In the genomic region with DNA sequence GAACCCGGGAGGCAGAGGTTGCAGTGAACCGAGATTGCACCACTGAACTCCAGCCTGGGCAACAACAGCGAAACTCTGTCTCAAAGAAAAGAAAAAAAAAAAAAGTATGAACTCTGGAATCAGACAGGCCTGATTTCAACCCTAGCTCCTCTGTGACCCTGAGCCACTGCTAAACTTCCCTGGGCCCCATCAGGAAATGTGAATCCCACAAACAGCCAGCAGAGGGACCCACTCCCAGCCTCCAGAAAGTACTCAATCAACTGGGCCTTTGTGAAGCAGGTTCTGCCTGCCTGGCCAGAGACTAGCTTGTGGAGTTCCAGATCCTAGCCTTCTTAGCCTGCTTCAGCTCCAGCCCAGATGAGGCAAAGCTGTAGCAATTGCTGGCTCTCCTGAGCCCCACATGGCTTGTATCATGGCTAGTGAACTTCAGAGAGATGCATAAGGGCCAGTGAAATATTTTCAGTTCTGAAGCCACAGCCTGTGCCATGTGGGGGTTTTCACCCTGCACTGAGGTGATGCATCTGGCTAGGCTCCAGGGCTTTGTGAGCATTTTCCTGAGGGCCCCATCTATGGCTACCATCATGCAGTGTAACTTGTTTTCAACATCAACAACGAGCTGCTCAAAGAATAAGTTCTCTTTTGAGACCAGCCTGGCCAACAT, we compare ENCODE assay signal across 1 cellular context.
A peak's percentile ranks its signal among the peaks of the same experiment; 100 is the strongest.
TF ChIP-seq lines count a peak whose summit lies in the region.

No MANE protein-coding gene starts in this region.

TF ChIP-seq in K562, 482 proteins besides CTCF, POLR2A, EP300 and RAD21:
- TF ChIP-seq, protein P1, sequence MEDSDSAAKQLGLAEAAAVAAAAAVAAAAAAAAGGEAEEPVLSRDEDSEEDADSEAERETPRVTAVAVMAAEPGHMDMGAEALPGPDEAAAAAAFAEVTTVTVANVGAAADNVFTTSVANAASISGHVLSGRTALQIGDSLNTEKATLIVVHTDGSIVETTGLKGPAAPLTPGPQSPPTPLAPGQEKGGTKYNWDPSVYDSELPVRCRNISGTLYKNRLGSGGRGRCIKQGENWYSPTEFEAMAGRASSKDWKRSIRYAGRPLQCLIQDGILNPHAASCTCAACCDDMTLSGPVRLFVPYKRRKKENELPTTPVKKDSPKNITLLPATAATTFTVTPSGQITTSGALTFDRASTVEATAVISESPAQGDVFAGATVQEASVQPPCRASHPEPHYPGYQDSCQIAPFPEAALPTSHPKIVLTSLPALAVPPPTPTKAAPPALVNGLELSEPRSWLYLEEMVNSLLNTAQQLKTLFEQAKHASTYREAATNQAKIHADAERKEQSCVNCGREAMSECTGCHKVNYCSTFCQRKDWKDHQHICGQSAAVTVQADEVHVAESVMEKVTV (CRISPR knock-in tag; IDR thresholded peaks at IDR 0.05) = 0 out of 2 replicates have a peak, but pooled peaks have one; percentile 37
- TF ChIP-seq ZFP36 (IDR thresholded peaks at IDR 0.05; ENCODE audit: low read depth, low read length, partially characterized antibody) (peak; percentile 47), ZNF696 (CRISPR knock-in tag; conservative IDR thresholded peaks at IDR 0.05) (no peak), FOSL1 (tag; conservative IDR thresholded peaks at IDR 0.05) (no peak), NRF1 (conservative IDR thresholded peaks at IDR 0.05 in 1 of 2, IDR thresholded peaks at IDR 0.05 in 1 of 2) (no peak), LCOR (CRISPR knock-in tag; IDR thresholded peaks at IDR 0.05) (no peak), ZNF561 (CRISPR knock-in tag; conservative IDR thresholded peaks at IDR 0.05) (no peak), MEIS2 (IDR thresholded peaks at IDR 0.05; ENCODE audit: partially characterized antibody) (peak; percentile 29), SMC3 (conservative IDR thresholded peaks at IDR 0.05; ENCODE audit: insufficient read depth, low read depth, low read length) (peak; percentile 66), ARNT (IDR thresholded peaks at IDR 0.05) (no peak), NCOA6 (IDR thresholded peaks at IDR 0.05) (no peak), DMBX1 (CRISPR knock-in tag; IDR thresholded peaks at IDR 0.05; ENCODE audit: borderline replicate concordance) (no peak), KLF13 (tag; IDR thresholded peaks at IDR 0.05; ENCODE audit: borderline replicate concordance, low read depth) (no peak), ILF3 (IDR thresholded peaks at IDR 0.05; ENCODE audit: borderline replicate concordance) (no peak)
- TF ChIP-seq, protein P2, sequence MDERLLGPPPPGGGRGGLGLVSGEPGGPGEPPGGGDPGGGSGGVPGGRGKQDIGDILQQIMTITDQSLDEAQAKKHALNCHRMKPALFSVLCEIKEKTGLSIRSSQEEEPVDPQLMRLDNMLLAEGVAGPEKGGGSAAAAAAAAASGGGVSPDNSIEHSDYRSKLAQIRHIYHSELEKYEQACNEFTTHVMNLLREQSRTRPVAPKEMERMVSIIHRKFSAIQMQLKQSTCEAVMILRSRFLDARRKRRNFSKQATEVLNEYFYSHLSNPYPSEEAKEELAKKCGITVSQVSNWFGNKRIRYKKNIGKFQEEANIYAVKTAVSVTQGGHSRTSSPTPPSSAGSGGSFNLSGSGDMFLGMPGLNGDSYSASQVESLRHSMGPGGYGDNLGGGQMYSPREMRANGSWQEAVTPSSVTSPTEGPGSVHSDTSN (CRISPR knock-in tag; IDR thresholded peaks at IDR 0.05; ENCODE audit: low read depth) = no peak
- TF ChIP-seq, protein P2 (tag; conservative IDR thresholded peaks at IDR 0.05; ENCODE audit: low read depth) = peak; percentile 63
- TF ChIP-seq, protein P3, sequence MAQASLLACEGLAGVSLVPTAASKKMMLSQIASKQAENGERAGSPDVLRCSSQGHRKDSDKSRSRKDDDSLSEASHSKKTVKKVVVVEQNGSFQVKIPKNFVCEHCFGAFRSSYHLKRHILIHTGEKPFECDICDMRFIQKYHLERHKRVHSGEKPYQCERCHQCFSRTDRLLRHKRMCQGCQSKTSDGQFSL (CRISPR knock-in tag; IDR thresholded peaks at IDR 0.05) = no peak
- TF ChIP-seq, protein P3 (tag; IDR thresholded peaks at IDR 0.05) = no peak
- TF ChIP-seq, protein P4, sequence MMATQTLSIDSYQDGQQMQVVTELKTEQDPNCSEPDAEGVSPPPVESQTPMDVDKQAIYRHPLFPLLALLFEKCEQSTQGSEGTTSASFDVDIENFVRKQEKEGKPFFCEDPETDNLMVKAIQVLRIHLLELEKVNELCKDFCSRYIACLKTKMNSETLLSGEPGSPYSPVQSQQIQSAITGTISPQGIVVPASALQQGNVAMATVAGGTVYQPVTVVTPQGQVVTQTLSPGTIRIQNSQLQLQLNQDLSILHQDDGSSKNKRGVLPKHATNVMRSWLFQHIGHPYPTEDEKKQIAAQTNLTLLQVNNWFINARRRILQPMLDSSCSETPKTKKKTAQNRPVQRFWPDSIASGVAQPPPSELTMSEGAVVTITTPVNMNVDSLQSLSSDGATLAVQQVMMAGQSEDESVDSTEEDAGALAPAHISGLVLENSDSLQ (IDR thresholded peaks at IDR 0.05) = 0 out of 2 replicates have a peak, but pooled peaks have one; percentile 14
- TF ChIP-seq, protein P5, sequence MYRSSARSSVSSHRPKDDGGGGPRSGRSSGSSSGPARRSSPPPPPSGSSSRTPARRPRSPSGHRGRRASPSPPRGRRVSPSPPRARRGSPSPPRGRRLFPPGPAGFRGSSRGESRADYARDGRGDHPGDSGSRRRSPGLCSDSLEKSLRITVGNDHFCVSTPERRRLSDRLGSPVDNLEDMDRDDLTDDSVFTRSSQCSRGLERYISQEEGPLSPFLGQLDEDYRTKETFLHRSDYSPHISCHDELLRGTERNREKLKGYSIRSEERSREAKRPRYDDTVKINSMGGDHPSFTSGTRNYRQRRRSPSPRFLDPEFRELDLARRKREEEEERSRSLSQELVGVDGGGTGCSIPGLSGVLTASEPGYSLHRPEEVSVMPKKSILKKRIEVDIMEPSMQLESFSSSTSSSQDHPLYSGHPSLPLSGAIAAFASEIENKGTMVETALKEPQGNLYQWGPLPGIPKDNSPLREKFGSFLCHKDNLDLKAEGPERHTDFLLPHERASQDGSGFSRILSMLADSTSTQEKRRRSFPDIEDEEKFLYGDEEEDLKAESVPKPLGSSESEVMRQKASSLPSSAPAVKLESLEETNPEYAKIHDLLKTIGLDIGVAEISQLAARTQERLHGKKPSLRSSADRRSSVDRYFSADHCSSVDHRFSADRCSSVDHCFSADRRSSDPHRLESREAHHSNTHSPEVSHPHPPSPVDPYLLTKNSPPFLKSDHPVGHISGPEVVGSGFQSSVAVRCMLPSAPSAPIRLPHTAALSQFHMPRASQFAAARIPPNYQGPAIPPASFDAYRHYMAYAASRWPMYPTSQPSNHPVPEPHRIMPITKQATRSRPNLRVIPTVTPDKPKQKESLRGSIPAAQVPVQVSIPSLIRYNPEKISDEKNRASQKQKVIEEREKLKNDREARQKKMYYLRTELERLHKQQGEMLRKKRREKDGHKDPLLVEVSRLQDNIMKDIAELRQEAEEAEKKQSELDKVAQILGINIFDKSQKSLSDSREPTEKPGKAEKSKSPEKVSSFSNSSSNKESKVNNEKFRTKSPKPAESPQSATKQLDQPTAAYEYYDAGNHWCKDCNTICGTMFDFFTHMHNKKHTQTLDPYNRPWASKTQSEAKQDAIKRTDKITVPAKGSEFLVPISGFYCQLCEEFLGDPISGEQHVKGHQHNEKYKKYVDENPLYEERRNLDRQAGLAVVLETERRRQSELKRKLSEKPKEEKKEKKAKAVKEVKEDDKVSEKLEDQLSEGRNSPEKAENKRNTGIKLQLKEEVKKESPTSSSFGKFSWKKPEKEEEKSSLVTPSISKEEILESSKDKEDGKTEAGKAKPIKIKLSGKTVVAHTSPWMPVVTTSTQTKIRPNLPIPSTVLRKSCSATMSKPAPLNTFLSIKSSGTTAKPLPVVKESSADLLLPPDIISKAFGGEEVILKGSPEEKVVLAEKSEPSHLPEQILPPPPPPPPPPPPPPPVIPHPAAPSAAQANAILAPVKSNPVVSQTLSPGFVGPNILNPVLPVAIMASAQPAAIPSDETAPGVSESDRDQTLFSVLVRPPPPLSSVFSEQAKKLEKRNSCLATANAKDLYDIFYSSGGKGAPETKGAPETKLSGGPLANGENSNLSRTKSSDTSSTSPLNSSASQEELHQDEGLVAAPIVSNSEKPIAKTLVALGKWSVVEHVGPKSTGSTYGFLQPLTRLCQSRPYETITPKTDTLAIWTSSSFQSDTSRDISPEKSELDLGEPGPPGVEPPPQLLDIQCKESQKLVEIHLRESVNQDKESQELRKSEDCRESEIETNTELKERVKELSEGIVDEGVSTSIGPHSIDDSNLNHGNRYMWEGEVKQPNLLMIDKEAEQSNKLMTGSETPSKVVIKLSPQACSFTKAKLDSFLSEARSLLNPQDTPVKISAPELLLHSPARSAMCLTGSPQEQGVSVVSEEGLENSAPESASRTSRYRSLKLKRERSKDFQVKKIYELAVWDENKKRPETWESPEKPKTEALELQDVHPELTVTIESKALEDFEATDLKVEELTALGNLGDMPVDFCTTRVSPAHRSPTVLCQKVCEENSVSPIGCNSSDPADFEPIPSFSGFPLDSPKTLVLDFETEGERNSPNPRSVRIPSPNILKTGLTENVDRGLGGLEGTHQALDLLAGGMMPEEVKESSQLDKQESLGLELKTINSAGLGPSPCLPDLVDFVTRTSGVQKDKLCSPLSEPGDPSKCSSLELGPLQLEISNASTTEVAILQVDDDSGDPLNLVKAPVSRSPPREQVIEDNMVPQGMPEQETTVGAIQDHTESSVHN (IDR thresholded peaks at IDR 0.05; ENCODE audit: borderline replicate concordance in 1 of 2, low read depth in 1 of 2) = no peak
- TF ChIP-seq, protein P6, sequence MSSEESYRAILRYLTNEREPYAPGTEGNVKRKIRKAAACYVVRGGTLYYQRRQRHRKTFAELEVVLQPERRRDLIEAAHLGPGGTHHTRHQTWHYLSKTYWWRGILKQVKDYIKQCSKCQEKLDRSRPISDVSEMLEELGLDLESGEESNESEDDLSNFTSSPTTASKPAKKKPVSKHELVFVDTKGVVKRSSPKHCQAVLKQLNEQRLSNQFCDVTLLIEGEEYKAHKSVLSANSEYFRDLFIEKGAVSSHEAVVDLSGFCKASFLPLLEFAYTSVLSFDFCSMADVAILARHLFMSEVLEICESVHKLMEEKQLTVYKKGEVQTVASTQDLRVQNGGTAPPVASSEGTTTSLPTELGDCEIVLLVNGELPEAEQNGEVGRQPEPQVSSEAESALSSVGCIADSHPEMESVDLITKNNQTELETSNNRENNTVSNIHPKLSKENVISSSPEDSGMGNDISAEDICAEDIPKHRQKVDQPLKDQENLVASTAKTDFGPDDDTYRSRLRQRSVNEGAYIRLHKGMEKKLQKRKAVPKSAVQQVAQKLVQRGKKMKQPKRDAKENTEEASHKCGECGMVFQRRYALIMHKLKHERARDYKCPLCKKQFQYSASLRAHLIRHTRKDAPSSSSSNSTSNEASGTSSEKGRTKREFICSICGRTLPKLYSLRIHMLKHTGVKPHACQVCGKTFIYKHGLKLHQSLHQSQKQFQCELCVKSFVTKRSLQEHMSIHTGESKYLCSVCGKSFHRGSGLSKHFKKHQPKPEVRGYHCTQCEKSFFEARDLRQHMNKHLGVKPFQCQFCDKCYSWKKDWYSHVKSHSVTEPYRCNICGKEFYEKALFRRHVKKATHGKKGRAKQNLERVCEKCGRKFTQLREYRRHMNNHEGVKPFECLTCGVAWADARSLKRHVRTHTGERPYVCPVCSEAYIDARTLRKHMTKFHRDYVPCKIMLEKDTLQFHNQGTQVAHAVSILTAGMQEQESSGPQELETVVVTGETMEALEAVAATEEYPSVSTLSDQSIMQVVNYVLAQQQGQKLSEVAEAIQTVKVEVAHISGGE (CRISPR knock-in tag; IDR thresholded peaks at IDR 0.05) = no peak
